ENCODE assay signal across 8 cellular contexts in the genomic region with DNA sequence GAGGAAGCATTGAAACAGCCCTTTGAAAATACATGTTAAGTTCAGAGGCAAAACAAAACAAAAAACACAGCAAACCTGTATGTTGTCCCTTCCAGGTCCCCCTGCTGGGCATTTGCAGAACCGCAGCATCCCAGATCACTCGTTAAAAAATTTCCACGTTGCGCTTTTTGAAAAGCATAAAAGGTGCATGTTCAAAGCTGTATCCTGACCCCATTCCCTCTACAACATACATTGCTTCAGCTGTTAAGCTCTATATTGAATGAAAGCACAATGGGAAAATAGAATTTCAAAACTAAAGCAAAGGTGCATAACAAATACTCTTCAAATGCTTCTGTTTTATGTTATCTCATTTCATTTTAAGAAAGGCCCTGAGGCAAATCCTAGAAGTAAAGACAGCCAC.
A peak's percentile ranks its signal among the peaks of the same experiment; 100 is the strongest.
DNase-seq lines count a peak whose midpoint lies in the region; ATAC-seq and TF ChIP-seq lines count a peak whose summit lies in the region.

No MANE protein-coding gene starts in this region.

- TF ChIP-seq EP300 in transverse colon (IDR thresholded peaks at IDR 0.05; ENCODE audit: low read depth) = no peak

- in situ Hi-C loops in transverse colon (cut with MboI; ENCODE audit: low pct_ligation_motif_present in 1 of 4, low pct_unique_long_range_greater_than_20kb in 1 of 4, low sequenced_read_pairs in 3 of 4) = loop anchor here (5.0 to 25.0 kb wide), 6 partner anchors 59 to 431 kb away; a partner anchor contains a TSS

- H3K4ac ChIP-seq in mesenchymal stem cell (ENCODE audit: low read depth in 1 of 2, low read length in 2 of 2) = no peak overlapping the region

- H3K27me3 ChIP-seq in colonic mucosa = no peaks in the 10 kb centered on the region
- no peaks in the 10 kb centered on the region for H3K27me3 ChIP-seq in mesenchymal stem cell (ENCODE audit: control insufficient read depth in 1 of 2, insufficient read depth in 1 of 2, low read length in 2 of 2)
- H3K27me3 ChIP-seq in transverse colon = no peaks in the 10 kb centered on the region

- H3K9me3 ChIP-seq in colonic mucosa (no peaks in the 10 kb centered on the region), mesenchymal stem cell (ENCODE audit: control insufficient read depth, low read length) (no peaks in the 10 kb centered on the region), transverse colon (no peaks in the 10 kb centered on the region)

- H4K8ac ChIP-seq in mesenchymal stem cell (ENCODE audit: low read length) = no peak overlapping the region

- no peaks in the 10 kb centered on the region for H3K79me1 ChIP-seq in mesenchymal stem cell (replicated peaks; ENCODE audit: low read length, poor library complexity, severe bottlenecking)

- H3K18ac ChIP-seq in mesenchymal stem cell (ENCODE audit: low read depth in 1 of 2, low read length in 2 of 2) = no peak overlapping the region

- ATAC-seq in GM19452 (IDR thresholded peaks at IDR 0.05; ENCODE audit: unreplicated experiment) = no peak

- intact Hi-C loops in colonic mucosa (cut with DNase I) = loop anchor here (2.0 to 10.0 kb wide), 4 partner anchors 51 to 469 kb away; no protein-coding TSS in a partner anchor
- intact Hi-C loops in transverse colon (cut with DNase I; ENCODE audit: low total_unique reads) = loop anchor here (10.0 kb wide), 1 partner anchor 291 kb away; no protein-coding TSS in a partner anchor

- H2BK15ac ChIP-seq in mesenchymal stem cell (ENCODE audit: low read depth, poor library complexity, severe bottlenecking) = no peak overlapping the region

- H3K4me2 ChIP-seq in mesenchymal stem cell (ENCODE audit: low read length, poor library complexity, severe bottlenecking) = no peak overlapping the region

- peak; percentile 92 for TF ChIP-seq CTCF in colonic mucosa (IDR thresholded peaks at IDR 0.05)
- TF ChIP-seq CTCF in transverse colon (IDR thresholded peaks at IDR 0.05) = peak; percentile 79 to 91 (median 86)

- WGBS in mesenchymal stem cell = 10% methylated on average over 4 of the region's 4 CpGs
- 10 to 16% methylated on average over 2 to 4 of the region's 4 CpGs for WGBS in transverse colon (ENCODE audit: low coverage in 1 of 2), 2 donors

- no peak overlapping the region for H2BK5ac ChIP-seq in mesenchymal stem cell (ENCODE audit: low read depth, low read length, poor library complexity, severe bottlenecking)

- H3K36me3 ChIP-seq in colonic mucosa = no peaks in the 10 kb centered on the region
- no peaks in the 10 kb centered on the region for H3K36me3 ChIP-seq in mesenchymal stem cell (ENCODE audit: control insufficient read depth in 1 of 2, insufficient read depth in 2 of 2, low read depth in 1 of 2, low read length in 2 of 2)
- no peaks in the 10 kb centered on the region for H3K36me3 ChIP-seq in transverse colon

- no peak overlapping the region for H3K27ac ChIP-seq in colonic mucosa
- no peak overlapping the region for H3K27ac ChIP-seq in mesenchymal stem cell (ENCODE audit: low read length, poor library complexity, severe bottlenecking)
- no peak overlapping the region for H3K27ac ChIP-seq in transverse colon

- peaks cover 5% of the 10 kb centered on the region for H3K4me1 ChIP-seq in colonic mucosa
- peaks cover 4% of the 10 kb centered on the region for H3K4me1 ChIP-seq in mesenchymal stem cell (ENCODE audit: control insufficient read depth, insufficient read depth, low read depth, low read length)
- peaks cover 0 to 29% (median 4%) of the 10 kb centered on the region in 4 donors for H3K4me1 ChIP-seq in transverse colon

- H2BK12ac ChIP-seq in mesenchymal stem cell (ENCODE audit: low read length in 2 of 2) = no peak overlapping the region

- no peak overlapping the region for H2AK5ac ChIP-seq in mesenchymal stem cell (ENCODE audit: low read length, severe bottlenecking)

- no peak overlapping the region for H3K23ac ChIP-seq in mesenchymal stem cell (ENCODE audit: low read length in 2 of 2)

- no peak overlapping the region for H2BK120ac ChIP-seq in mesenchymal stem cell (ENCODE audit: low read depth, low read length)

- no peak overlapping the region for H2AFZ ChIP-seq in mesenchymal stem cell (ENCODE audit: low read depth, low read length)

- no peak overlapping the region for H4K91ac ChIP-seq in mesenchymal stem cell (ENCODE audit: low read length)

- H3K14ac ChIP-seq in mesenchymal stem cell (ENCODE audit: low read length in 2 of 2) = no peak overlapping the region

- H3K4me3 ChIP-seq in colonic mucosa (no peak overlapping the region), mesenchymal stem cell (ENCODE audit: insufficient read depth in 1 of 2, low read depth in 1 of 2, low read length in 2 of 2) (no peak overlapping the region), transverse colon (no peak overlapping the region)

- DNase-seq in EH (ENCODE audit: low read depth) (peak; percentile 48), LHCN-M2 (ENCODE audit: low read depth) (peak; percentile 44), T-helper 9 cell (peak; percentile 16), colonic mucosa (peak; percentile 73), mesenchymal stem cell (peak; percentile 53), transverse colon (peak; percentile 62), mesenteric fat pad (ENCODE audit: low spot score) (no peak)

- H3K9ac ChIP-seq in colonic mucosa (ENCODE audit: low read depth in 2 of 2, low read length in 2 of 2) = no peak overlapping the region
- no peak overlapping the region for H3K9ac ChIP-seq in mesenchymal stem cell (ENCODE audit: low read length)

- no peak for TF ChIP-seq POLR2A in transverse colon (IDR thresholded peaks at IDR 0.05)
